In genomic region chr7:11177793-11178192, GRCh38 we compare ENCODE assay signal across 27 cellular contexts.
A peak's percentile ranks its signal among the peaks of the same experiment; 100 is the strongest.
DNase-seq lines count a peak whose midpoint lies in the region; ATAC-seq, FAIRE-seq and TF ChIP-seq lines count a peak whose summit lies in the region.
"Had no signal": no experiment of that assay in that cellular context is flagged by ENCODE, and none has a peak within 500 bp of the region (broad histone marks: within the 10 kb centered on the region; RNA-seq: fewer than 3 reads in every experiment).

No MANE protein-coding gene starts in this region.

- H3K27ac ChIP-seq in GM23248: no peak overlapping the region
- H3K27ac ChIP-seq in heart right ventricle: no peak overlapping the region
- H3K27ac ChIP-seq: BLaER1 treated with 17β-estradiol and CSF1 and Interleukin-3, amounts not matched to agents 10 nM and 100 nM; neutrophil; prostate gland; tibial artery; WERI-Rb-1 had no signal

- no peaks in the 10 kb centered on the region for H3K27me3 ChIP-seq in GM23248 (replicated peaks; ENCODE audit: insufficient read depth)
- H3K27me3 ChIP-seq in bronchial epithelial cell (ENCODE audit: control insufficient read depth, insufficient read depth, low read length): no peaks in the 10 kb centered on the region
- H3K27me3 ChIP-seq in heart right ventricle: no peaks in the 10 kb centered on the region
- H3K27me3 ChIP-seq: BLaER1 treated with 17β-estradiol and CSF1 and Interleukin-3, amounts not matched to agents 10 nM and 100 nM; neutrophil; tibial artery had no signal

- intact Hi-C loops in heart right ventricle (cut with DNase I): no loop called here

- no peaks in the 10 kb centered on the region for H3K27me3 Mint-ChIP-seq in neural crest cell (ENCODE audit: low read depth)
- H3K27me3 Mint-ChIP-seq: IgD-negative memory B cell had no signal

- WGBS in GM23248 (ENCODE audit: low coverage in 1 of 2, low lambda C conversion rate in 2 of 2, missing lambda C conversion rate in 2 of 2), 2 experiments: 44 to 58% methylated on average over 3 of the region's 3 CpGs
- WGBS in heart right ventricle, 2 donors: 66 to 69% methylated on average over 3 of the region's 3 CpGs

- H3K4me3 ChIP-seq in GM23248 (no peak overlapping the region), bronchial epithelial cell (ENCODE audit: low read depth, low read length) (no peak overlapping the region), heart right ventricle (no peak overlapping the region)
- H3K4me3 ChIP-seq: BLaER1 treated with 17β-estradiol and CSF1 and Interleukin-3, amounts not matched to agents 10 nM and 100 nM; prostate gland; tibial artery had no signal

- TF ChIP-seq CTCF in bronchial epithelial cell (IDR thresholded peaks at IDR 0.05; ENCODE audit: insufficient read depth, low read length, severe bottlenecking): no peak
- no peak for TF ChIP-seq CTCF in neural crest cell (conservative IDR thresholded peaks at IDR 0.05)
- TF ChIP-seq CTCF in heart right ventricle (IDR thresholded peaks at IDR 0.05): no peak

- H3K9ac ChIP-seq in GM23248: no peak overlapping the region
- H3K9ac ChIP-seq: BLaER1 treated with 17β-estradiol and CSF1 and Interleukin-3, amounts not matched to agents 10 nM and 100 nM had no signal

- FAIRE-seq in bronchial epithelial cell (lab: Jason Lieb, UNC): no peak
- FAIRE-seq: G401.6, islet of Langerhans had no signal

- H4K20me1 ChIP-seq in GM23248 (ENCODE audit: insufficient read depth): no peaks in the 10 kb centered on the region
- H4K20me1 ChIP-seq: BLaER1 treated with 17β-estradiol and CSF1 and Interleukin-3, amounts not matched to agents 10 nM and 100 nM had no signal

- no peak overlapping the region for H3K4me3 Mint-ChIP-seq in neural crest cell
- H3K4me3 Mint-ChIP-seq: activated CD4-positive, alpha-beta T cell treated with anti-CD3 and anti-CD28 coated beads, Interleukin-2, amount 10 ng/mL, durations not matched to agents 24 days and 14 days; IgD-negative memory B cell; mesothelial cell of epicardium had no signal

- no peak overlapping the region for H3K4me2 ChIP-seq in GM23248 (ENCODE audit: unreplicated experiment)
- H3K4me2 ChIP-seq: BLaER1 treated with 17β-estradiol and CSF1 and Interleukin-3, amounts not matched to agents 10 nM and 100 nM had no signal

- peak overlapping the region; percentile 29 for H3K27ac Mint-ChIP-seq in neural crest cell (ENCODE audit: unreplicated experiment)
- H3K27ac Mint-ChIP-seq: activated CD4-positive, alpha-beta T cell treated with anti-CD3 and anti-CD28 coated beads, Interleukin-2, amount 10 ng/mL, durations not matched to agents 24 days and 14 days; IgD-negative memory B cell; mesothelial cell of epicardium had no signal

- H3K9me3 Mint-ChIP-seq in neural crest cell: peaks cover 3% of the 10 kb centered on the region
- H3K9me3 Mint-ChIP-seq: activated CD4-positive, alpha-beta T cell treated with anti-CD3 and anti-CD28 coated beads, Interleukin-2, amount 10 ng/mL, durations not matched to agents 24 days and 14 days; IgD-negative memory B cell had no signal

- H3K79me2 ChIP-seq in GM23248 (ENCODE audit: insufficient read depth): no peaks in the 10 kb centered on the region

- in situ Hi-C loops in GM23248 (cut with MboI): no loop called here

- no peaks in the 10 kb centered on the region for H3K9me3 ChIP-seq in GM23248 (ENCODE audit: low read depth)
- H3K9me3 ChIP-seq in heart right ventricle: no peaks in the 10 kb centered on the region
- H3K9me3 ChIP-seq: BLaER1 treated with 17β-estradiol and CSF1 and Interleukin-3, amounts not matched to agents 10 nM and 100 nM; neutrophil; prostate gland; tibial artery had no signal

- H3K36me3 ChIP-seq in GM23248 (ENCODE audit: low read depth): no peaks in the 10 kb centered on the region
- H3K36me3 ChIP-seq in bronchial epithelial cell (ENCODE audit: control insufficient read depth, insufficient read depth, low read length): no peaks in the 10 kb centered on the region
- no peaks in the 10 kb centered on the region for H3K36me3 ChIP-seq in heart right ventricle
- H3K36me3 ChIP-seq: BLaER1 treated with 17β-estradiol and CSF1 and Interleukin-3, amounts not matched to agents 10 nM and 100 nM; neutrophil; prostate gland; tibial artery; WERI-Rb-1 had no signal

- no peaks in the 10 kb centered on the region for H3K9me2 ChIP-seq in GM23248 (ENCODE audit: insufficient read depth)

- no peaks in the 10 kb centered on the region for H3K4me1 Mint-ChIP-seq in neural crest cell
- H3K4me1 Mint-ChIP-seq: activated CD4-positive, alpha-beta T cell treated with anti-CD3 and anti-CD28 coated beads, Interleukin-2, amount 10 ng/mL, durations not matched to agents 24 days and 14 days; IgD-negative memory B cell had no signal

- H3K4me1 ChIP-seq in GM23248 (ENCODE audit: insufficient read depth) (no peaks in the 10 kb centered on the region), heart right ventricle (no peaks in the 10 kb centered on the region)
- H3K4me1 ChIP-seq: prostate gland, tibial artery had no signal

- no peaks in the 10 kb centered on the region for H3K36me3 Mint-ChIP-seq in neural crest cell (ENCODE audit: low read depth)
- H3K36me3 Mint-ChIP-seq: IgD-negative memory B cell, mesothelial cell of epicardium had no signal

- no peak overlapping the region for H2AFZ ChIP-seq in GM23248

- ATAC-seq in heart right ventricle (no peak), HG02798 (IDR thresholded peaks at IDR 0.05; ENCODE audit: poor library complexity, unreplicated experiment) (no peak)
- ATAC-seq: left ventricle myocardium superior, sciatic nerve had no signal

- no peaks in the 10 kb centered on the region for H3F3A ChIP-seq in GM23248 (ENCODE audit: insufficient read depth)

- DNase-seq in GM23248 (peak; percentile 3), HT1080 (ENCODE audit: low read depth) (peak; percentile 47), bronchial epithelial cell (ENCODE audit: low read depth) (peak; percentile 15), neural crest cell (ENCODE audit: low read depth, low spot score) (no peak), cortex of kidney (lab: John Stamatoyannopoulos, UW) (no peak), heart right ventricle (no peak)
- DNase-seq: activated CD4-positive, alpha-beta T cell treated with anti-CD3 and anti-CD28 coated beads, Interleukin-2, amount 10 ng/mL, durations not matched to agents 24 days and 14 days; activated gamma-delta T cell treated with Interleukin-2 at 50 U/mL for 16 hours; activated T-cell treated with anti-CD3 and anti-CD28 coated beads, Interleukin-2, amount 50 U/mL, for 1 hour; DMS153; HCEC 1CT; left ventricle myocardium superior; NCI-H1048; NCI-H446; NCI-H82; stimulated activated CD8-positive, alpha-beta memory T cell treated with anti-CD3 and anti-CD28 coated beads, Interleukin-4, amount 100 ng/mL, for 48 hours; tibial artery; WERI-Rb-1 had no signal

Comparison
In these comparisons a context has a peak if more than half of its experiments do, and no peak if none do; other contexts are left out.
1. DNase-seq: peak in GM23248 (single experiment), HT1080 (single experiment) and bronchial epithelial cell (single experiment); none in neural crest cell (single experiment), cortex of kidney (single experiment) and heart right ventricle (0 of 2).